In genomic region chrX:1176603-1177320, GRCh38 we compare ENCODE assay signal across 6 cellular contexts. TPM values are rescaled to one million over a fixed set of nuclear protein-coding genes. Genes with fewer than 3 reads are reported as not detected.
"Had no signal": no experiment of that assay in that cellular context is flagged by ENCODE, and none has a peak within 500 bp of the region (broad histone marks: within the 10 kb centered on the region; RNA-seq: fewer than 3 reads in every experiment).

No MANE protein-coding gene starts in this region.

RNA-seq across cellular contexts. Expression of gene CRLF2, which starts 35.7 kb away (rescaled TPM):
- total RNA-seq: cardiac muscle cell, chondrocyte, endothelial cell of umbilical vein, left ventricle myocardium inferior, ovary, pulmonary artery endothelial cell had no signal
- polyA plus RNA-seq: cardiac muscle cell, endothelial cell of umbilical vein had no signal
